In the genomic region with DNA sequence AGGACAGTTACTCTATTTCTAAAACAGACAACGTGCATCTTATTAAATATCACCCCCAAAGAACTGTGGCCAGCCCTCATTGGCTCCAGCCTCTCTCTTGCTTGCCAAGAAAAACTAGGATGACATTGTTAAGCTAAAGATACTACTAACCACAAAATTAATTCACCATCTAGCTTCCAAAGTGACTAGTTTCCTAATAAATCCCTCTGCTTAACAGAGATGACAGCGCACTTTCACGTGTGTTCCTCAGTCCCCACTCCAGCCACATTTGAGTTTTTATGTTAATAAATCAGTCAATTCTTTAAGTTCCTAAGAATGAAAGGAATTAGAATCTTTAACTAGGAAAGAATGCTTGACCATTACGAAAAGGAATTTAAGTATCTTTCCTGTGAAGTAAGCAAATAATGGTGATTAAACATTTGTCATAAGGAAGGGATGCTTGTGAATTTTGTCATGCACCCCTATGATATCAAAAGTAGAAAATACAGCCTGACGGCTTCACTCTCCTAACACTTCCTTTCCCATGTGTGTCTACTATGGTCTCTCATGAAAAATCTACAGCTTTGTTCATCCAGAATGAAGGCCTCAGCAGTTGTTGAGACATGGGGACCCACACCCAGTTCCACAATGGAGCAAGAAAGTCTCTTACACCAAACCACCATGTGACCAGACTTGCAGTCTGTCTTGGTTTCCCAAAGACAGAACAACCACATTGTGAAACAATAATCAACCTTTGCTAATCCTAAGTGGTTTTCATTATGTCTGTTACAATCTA, we compare ENCODE assay signal across 8 cellular contexts. TPM values are rescaled to one million over a fixed set of nuclear protein-coding genes. Genes with fewer than 3 reads are reported as not detected.
DNase-seq lines count a peak whose midpoint lies in the region; ATAC-seq and TF ChIP-seq lines count a peak whose summit lies in the region.

No MANE protein-coding gene starts in this region.

- intact Hi-C loops in A673 (cut with micrococcal nuclease; ENCODE audit: unreplicated experiment): no loop called here
- intact Hi-C loops in body of pancreas (cut with DNase I): no loop called here

- POLR2A ChIA-PET in A673 (lab: Charles Lee; ENCODE audit: low non-redundant PET): no interaction called here

- H3K27ac ChIP-seq in A673 (ENCODE audit: low read depth, low read length, poor library complexity, severe bottlenecking): peak overlapping the region; percentile 57
- H3K27ac ChIP-seq in HL-60 (replicated peaks): peak overlapping the region; percentile 59
- peak overlapping the region in 2 of 4 donors; percentile 32 to 59 for H3K27ac ChIP-seq in body of pancreas

- H3K4me1 ChIP-seq in A673 (ENCODE audit: insufficient read depth, low read length, poor library complexity, severe bottlenecking) (peaks cover 45% of the 10 kb centered on the region), body of pancreas (peaks cover 16% of the 10 kb centered on the region)

- H3K36me3 ChIP-seq in A673 (ENCODE audit: insufficient read depth, low read length, poor library complexity, severe bottlenecking) (peaks cover 3% of the 10 kb centered on the region), body of pancreas (replicated peaks in 1 of 2; ENCODE audit: insufficient read depth in 1 of 2, low read depth in 2 of 2) (no peaks in the 10 kb centered on the region)

- peak; percentile 56 for DNase-seq in A673 (ENCODE audit: low spot score)
- peak in 1 of 2 experiments; percentile 85 for DNase-seq in HL-60 (ENCODE audit: low read depth in 1 of 2, low spot score in 1 of 2)
- peak in 1 of 4 donors; percentile 55 for DNase-seq in body of pancreas
- DNase-seq in lung microvascular endothelial cell (ENCODE audit: low read depth in 2 of 2): peak; percentile 34 to 75
- no peak for DNase-seq in NCI-H526 treated with DMSO at 0.1 percent for 48 hours (lab: John Stamatoyannopoulos, UW)
- DNase-seq in NCI-H1105 treated with DMSO at 0.1 percent for 48 hours (lab: John Stamatoyannopoulos, UW): no peak
- DNase-seq in NCI-H2081 treated with DMSO at 0.1 percent for 48 hours (lab: John Stamatoyannopoulos, UW): no peak

- WGBS in body of pancreas, 2 donors: 42 to 54% methylated on average over 5 of the region's 5 CpGs

- no peak for TF ChIP-seq POLR2A in body of pancreas (IDR thresholded peaks at IDR 0.05)

- CTCF ChIA-PET in A673 (lab: Charles Lee): no interaction called here

- BruUV-seq in A673 (replicated peaks; lab: Mats Ljungman, UMichigan): no TSS peak

- ATAC-seq in body of pancreas (peak; percentile 47), HG02588 (IDR thresholded peaks at IDR 0.05; ENCODE audit: unreplicated experiment) (no peak)

- H3K9me3 ChIP-seq in A673 (ENCODE audit: low read depth, low read length, poor library complexity, severe bottlenecking) (no peaks in the 10 kb centered on the region), body of pancreas (no peaks in the 10 kb centered on the region)

- TF ChIP-seq CTCF in A673 (conservative IDR thresholded peaks at IDR 0.05; ENCODE audit: low read depth, low read length) (no peak), HL-60 (IDR thresholded peaks at IDR 0.05; ENCODE audit: insufficient read depth, low read length) (no peak), body of pancreas (IDR thresholded peaks at IDR 0.05) (no peak)

- H3K4me3 ChIP-seq in A673 (ENCODE audit: low read depth, low read length, poor library complexity, severe bottlenecking) (no peak overlapping the region), HL-60 (replicated peaks; ENCODE audit: insufficient read depth, low read length) (no peak overlapping the region), body of pancreas (no peak overlapping the region)

- H3K27me3 ChIP-seq in A673 (replicated peaks; ENCODE audit: insufficient read depth, low read depth, low read length, poor library complexity): no peaks in the 10 kb centered on the region
- no peaks in the 10 kb centered on the region for H3K27me3 ChIP-seq in HL-60 (ENCODE audit: insufficient read depth, poor library complexity, severe bottlenecking)
- no peaks in the 10 kb centered on the region for H3K27me3 ChIP-seq in body of pancreas

RNA-seq across cellular contexts. Expression of gene CORO1C, which starts 8.1 kb away (rescaled TPM):
- 206 and 208 TPM in 2 replicates for total RNA-seq in A673 (2021)
- 10 to 100 TPM; 26.7 to 27.4 TPM for total RNA-seq in body of pancreas
- total RNA-seq in lung microvascular endothelial cell: 157 and 168 TPM in 2 replicates

Comparison
In these comparisons a context has a peak if more than half of its experiments do, and no peak if none do; other contexts are left out.
1. DNase-seq: peak in A673 (single experiment) and lung microvascular endothelial cell (2 of 2); none in NCI-H526 treated with DMSO at 0.1 percent for 48 hours (single experiment), NCI-H1105 treated with DMSO at 0.1 percent for 48 hours (single experiment) and NCI-H2081 treated with DMSO at 0.1 percent for 48 hours (single experiment).